ENCODE assay signal across 10 cellular contexts in genomic region chr1:156804572-156805243, GRCh38. TPM values are rescaled to one million over a fixed set of nuclear protein-coding genes. Genes with fewer than 3 reads are reported as not detected.
DNase-seq lines count a peak whose midpoint lies in the region; ATAC-seq and TF ChIP-seq lines count a peak whose summit lies in the region.
"Had no signal": no experiment of that assay in that cellular context is flagged by ENCODE, and none has a peak within 500 bp of the region (broad histone marks: within the 10 kb centered on the region; RNA-seq: fewer than 3 reads in every experiment).

No MANE protein-coding gene starts in this region.

- no peak overlapping the region for H3K4me3 Mint-ChIP-seq in Caco-2 (ENCODE audit: unreplicated experiment)
- H3K4me3 Mint-ChIP-seq in activated CD4-positive, alpha-beta memory T cell treated with anti-CD3 and anti-CD28 coated beads, Interleukin-2, amount 10 ng/mL, durations not matched to agents 7 days and 5 days: no peak overlapping the region

- no peaks in the 10 kb centered on the region for H3K9me3 Mint-ChIP-seq in Caco-2 (ENCODE audit: unreplicated experiment)
- H3K9me3 Mint-ChIP-seq in activated CD4-positive, alpha-beta memory T cell treated with anti-CD3 and anti-CD28 coated beads, Interleukin-2, amount 10 ng/mL, durations not matched to agents 7 days and 5 days: no peaks in the 10 kb centered on the region

- peak overlapping the region; percentile 49 for H3K27ac Mint-ChIP-seq in Caco-2 (ENCODE audit: unreplicated experiment)
- peak overlapping the region; percentile 61 for H3K27ac Mint-ChIP-seq in activated CD4-positive, alpha-beta memory T cell treated with anti-CD3 and anti-CD28 coated beads, Interleukin-2, amount 10 ng/mL, durations not matched to agents 7 days and 5 days

- H3K4me3 ChIP-seq in Caco-2 (ENCODE audit: low read depth, low read length): no peak overlapping the region
- H3K4me3 ChIP-seq in mucosa of descending colon: no peak overlapping the region
- H3K4me3 ChIP-seq in stomach: no peak overlapping the region
- H3K4me3 ChIP-seq in ascending aorta: no peak overlapping the region

- H3K4me1 ChIP-seq in Caco-2: no peaks in the 10 kb centered on the region
- no peaks in the 10 kb centered on the region for H3K4me1 ChIP-seq in mucosa of descending colon (ENCODE audit: low read depth)
- peaks cover 0 to 28% (median 13%) of the 10 kb centered on the region in 4 donors for H3K4me1 ChIP-seq in stomach
- H3K4me1 ChIP-seq in ascending aorta: no peaks in the 10 kb centered on the region

- no peak for TF ChIP-seq POLR2A in stomach (IDR thresholded peaks at IDR 0.05)

- no peaks in the 10 kb centered on the region for H3K4me1 Mint-ChIP-seq in Caco-2 (ENCODE audit: low read depth, unreplicated experiment)
- H3K4me1 Mint-ChIP-seq in activated CD4-positive, alpha-beta memory T cell treated with anti-CD3 and anti-CD28 coated beads, Interleukin-2, amount 10 ng/mL, durations not matched to agents 7 days and 5 days: peaks cover 87% of the 10 kb centered on the region

- WGBS in stomach, 5 donors: 49 to 64% (median 58%) methylated on average over 5 to 6 of the region's 6 CpGs

- no peak for TF ChIP-seq CTCF in Caco-2 (IDR thresholded peaks at IDR 0.05; ENCODE audit: insufficient read depth in 1 of 2, low read depth in 1 of 2, low read length in 1 of 2, severe bottlenecking in 1 of 2, unreplicated experiment in 1 of 2)
- no peak for TF ChIP-seq CTCF in mucosa of descending colon (IDR thresholded peaks at IDR 0.05)
- no peak for TF ChIP-seq CTCF in stomach (IDR thresholded peaks at IDR 0.05)
- TF ChIP-seq CTCF in ascending aorta (IDR thresholded peaks at IDR 0.05): no peak

- peak; percentile 26 for ATAC-seq in mucosa of descending colon
- no peak for ATAC-seq in GM18502 (IDR thresholded peaks at IDR 0.05; ENCODE audit: poor library complexity, unreplicated experiment)

- CTCF ChIA-PET in Caco-2 (lab: Charles Lee): interaction anchor here (0.7 to 1.0 kb wide), 3 partner anchors 9 to 87 kb away, joined by 3 to 4 read pairs (median 3); partner anchors contain the start of gene NTRK1
- CTCF ChIA-PET in activated CD4-positive, alpha-beta memory T cell treated with anti-CD3 and anti-CD28 coated beads, Interleukin-2, amount 10 ng/mL, durations not matched to agents 7 days and 5 days (lab: Charles Lee): interaction anchor here (1.9 to 2.0 kb wide), 2 partner anchors 9 to 55 kb away, joined by 5 to 10 read pairs; no protein-coding TSS in a partner anchor

- peaks cover 32% of the 10 kb centered on the region for H3K36me3 Mint-ChIP-seq in Caco-2 (ENCODE audit: insufficient read depth, unreplicated experiment)
- peaks cover 75% of the 10 kb centered on the region for H3K36me3 Mint-ChIP-seq in activated CD4-positive, alpha-beta memory T cell treated with anti-CD3 and anti-CD28 coated beads, Interleukin-2, amount 10 ng/mL, durations not matched to agents 7 days and 5 days (ENCODE audit: low read depth)

- TF ChIP-seq EP300 in stomach (IDR thresholded peaks at IDR 0.05): no peak

- H3K9me3 ChIP-seq in Caco-2 (no peaks in the 10 kb centered on the region), mucosa of descending colon (no peaks in the 10 kb centered on the region), stomach (no peaks in the 10 kb centered on the region), ascending aorta (no peaks in the 10 kb centered on the region)

- POLR2A ChIA-PET in Caco-2 (lab: Charles Lee): no interaction called here
- POLR2A ChIA-PET in activated CD4-positive, alpha-beta memory T cell treated with anti-CD3 and anti-CD28 coated beads, Interleukin-2, amount 10 ng/mL, durations not matched to agents 7 days and 5 days (lab: Charles Lee): interaction anchor here (0.6 to 9.7 kb wide), 8 partner anchors 11 to 79 kb away, joined by 3 to 126 read pairs (median 4); partner anchors contain the start of genes HDGF, NTRK1 and SH2D2A

- H3K36me3 ChIP-seq in Caco-2 (ENCODE audit: control insufficient read depth, insufficient read depth, low read length) (peaks cover 2% of the 10 kb centered on the region; the same call in 1 of the 2 replicates), mucosa of descending colon (ENCODE audit: low read depth) (peaks cover 5% of the 10 kb centered on the region), stomach (peaks cover 24 to 30% (median 27%) of the 10 kb centered on the region in 4 donors), ascending aorta (peaks cover 15 to 24% of the 10 kb centered on the region in 2 donors)

- BruUV-seq in Caco-2 (replicated peaks; lab: Mats Ljungman, UMichigan): no TSS peak

- H3K27ac ChIP-seq in stomach: peak overlapping the region in 2 of 5 donors; percentile 3 to 17
- H3K27ac ChIP-seq in ascending aorta: no peak overlapping the region

- DNase-seq in Caco-2 (no peak), NCI-H2029 treated with DMSO at 0.1 percent for 48 hours (lab: John Stamatoyannopoulos, UW) (peak; percentile 91), mucosa of descending colon (no peak), stomach (no peak), ascending aorta (ENCODE audit: low spot score in 2 of 2) (no peak), GM03348 (ENCODE audit: low spot score) (no peak)
- no peak for DNase-seq in activated CD4-positive, alpha-beta memory T cell treated with anti-CD3 and anti-CD28 coated beads, Interleukin-2, amount 10 ng/mL, durations not matched to agents 7 days and 5 days
- DNase-seq: NCI-H1105 treated with DMSO at 0.1 percent for 48 hours had no signal

- intact Hi-C loops in Caco-2 (cut with micrococcal nuclease; ENCODE audit: unreplicated experiment): no loop called here
- intact Hi-C loops in mucosa of descending colon (cut with DNase I, micrococcal nuclease): no loop called here
- intact Hi-C loops in stomach (cut with DNase I; ENCODE audit: low total_unique reads): no loop called here
- intact Hi-C loops in ascending aorta (cut with DNase I): no loop called here

- no peaks in the 10 kb centered on the region for H3K27me3 ChIP-seq in Caco-2 (replicated peaks; ENCODE audit: control insufficient read depth, insufficient read depth, low read length)
- H3K27me3 ChIP-seq in stomach: no peaks in the 10 kb centered on the region
- H3K27me3 ChIP-seq in ascending aorta: no peaks in the 10 kb centered on the region

- no peaks in the 10 kb centered on the region for H3K27me3 Mint-ChIP-seq in Caco-2 (ENCODE audit: insufficient read depth, unreplicated experiment)
- H3K27me3 Mint-ChIP-seq in activated CD4-positive, alpha-beta memory T cell treated with anti-CD3 and anti-CD28 coated beads, Interleukin-2, amount 10 ng/mL, durations not matched to agents 7 days and 5 days: no peaks in the 10 kb centered on the region

RNA-seq across cellular contexts. Expression of gene SH2D2A, which starts 11.9 kb away (rescaled TPM):
- total RNA-seq in Caco-2 (2022): 5.5 and 6.5 TPM in 2 replicates
- total RNA-seq in activated CD4-positive, alpha-beta memory T cell treated with anti-CD3 and anti-CD28 coated beads, Interleukin-2, amount 10 ng/mL, durations not matched to agents 7 days and 5 days: 100 to 1,000 TPM; 192 to 193 TPM
- 1 to 10 TPM; 2.9 to 3.3 (median 3.1) TPM for total RNA-seq in mucosa of descending colon
- total RNA-seq in stomach: 10 to 100 TPM in 2 of 5 donors, under 1 TPM in 1, not detected in 2; 0.73 to 19.9 (median 11.6) TPM
- polyA plus RNA-seq in stomach: 1 to 10 TPM in 2 of 3 donors, under 1 TPM in 1; 0.61 to 1.6 (median 1.4) TPM
- not detected for total RNA-seq in ascending aorta

RNA-seq across cellular contexts. Expression of gene PRCC, which starts 37.4 kb away (rescaled TPM):
- total RNA-seq in Caco-2 (2022) (94.4 and 101 TPM in 2 replicates), mucosa of descending colon (10 to 100 TPM; 55.0 to 66.1 (median 59.2) TPM), stomach (10 to 100 TPM; 24.0 to 93.0 (median 76.4) TPM), ascending aorta (16.3 TPM)
- total RNA-seq in activated CD4-positive, alpha-beta memory T cell treated with anti-CD3 and anti-CD28 coated beads, Interleukin-2, amount 10 ng/mL, durations not matched to agents 7 days and 5 days: 10 to 100 TPM; 61.6 to 74.1 TPM
- polyA plus RNA-seq in stomach: 10 to 100 TPM; 39.1 to 41.9 (median 40.1) TPM

RNA-seq across cellular contexts. Expression of gene HDGF, which starts 53.2 kb away (rescaled TPM):
- total RNA-seq in Caco-2 (2022) (414 and 431 TPM in 2 replicates), mucosa of descending colon (100 to 1,000 TPM; 196 to 264 (median 221) TPM), stomach (100 to 1,000 TPM in 4 of 5 donors, 10 to 100 TPM in 1; 81.7 to 214 (median 163) TPM), ascending aorta (153 TPM)
- 100 to 1,000 TPM; 222 to 229 TPM for total RNA-seq in activated CD4-positive, alpha-beta memory T cell treated with anti-CD3 and anti-CD28 coated beads, Interleukin-2, amount 10 ng/mL, durations not matched to agents 7 days and 5 days
- polyA plus RNA-seq in stomach: 100 to 1,000 TPM; 114 to 165 (median 144) TPM

RNA-seq across cellular contexts. Expression of gene INSRR, which starts 54.2 kb away (rescaled TPM):
- total RNA-seq in Caco-2 (2022) (not detected in 2 replicates), mucosa of descending colon (under 1 TPM in 2 of 3 donors, not detected in 1; 0.06 to 0.09 TPM), stomach (under 1 TPM in 2 of 5 donors, not detected in 3; 0.18 to 0.29 TPM), ascending aorta (2.9 TPM)
- total RNA-seq in activated CD4-positive, alpha-beta memory T cell treated with anti-CD3 and anti-CD28 coated beads, Interleukin-2, amount 10 ng/mL, durations not matched to agents 7 days and 5 days: under 1 TPM; 0.08 to 0.13 TPM
- polyA plus RNA-seq in stomach: under 1 TPM; 0.15 to 0.75 (median 0.33) TPM
- total RNA-seq: dermis microvascular lymphatic vessel endothelial cell had no signal

RNA-seq across cellular contexts. Expression of gene NTRK1, which starts 56.0 kb away (rescaled TPM):
- not detected in 2 replicates for total RNA-seq in Caco-2 (2022)
- total RNA-seq in activated CD4-positive, alpha-beta memory T cell treated with anti-CD3 and anti-CD28 coated beads, Interleukin-2, amount 10 ng/mL, durations not matched to agents 7 days and 5 days: 1 to 10 TPM; 1.6 to 1.8 TPM
- 1 to 10 TPM in 1 of 3 donors, under 1 TPM in 2; 0.67 to 1.3 (median 0.79) TPM for total RNA-seq in mucosa of descending colon
- under 1 TPM in 2 of 5 donors, not detected in 3; 0.87 to 0.92 TPM for total RNA-seq in stomach
- polyA plus RNA-seq in stomach: 1 to 10 TPM in 1 of 3 donors, under 1 TPM in 2; 0.23 to 1.2 (median 1.00) TPM
- not detected for total RNA-seq in ascending aorta
- total RNA-seq: dermis microvascular lymphatic vessel endothelial cell had no signal

Comparison
In these comparisons a context has a peak if more than half of its experiments do, and no peak if none do; other contexts are left out.
1. RNA of gene SH2D2A, which starts 11.9 kb away (total RNA-seq): 192 to 193 TPM in activated CD4-positive, alpha-beta memory T cell treated with anti-CD3 and anti-CD28 coated beads, Interleukin-2, amount 10 ng/mL, durations not matched to agents 7 days and 5 days; 5.5 to 6.5 TPM in Caco-2, 2.9 to 3.3 TPM in mucosa of descending colon, 0.73 to 19.9 TPM in stomach and not detected in ascending aorta (single experiment); every median in the first group is over 4 times any median in the second.